Comparison of ENCODE assay signal across 11 cellular contexts in genomic region chr10:126101744-126102143, GRCh38.
DNase-seq lines count a peak whose midpoint lies in the region; ATAC-seq and FAIRE-seq lines count a peak whose summit lies in the region.
"Had no signal": no experiment of that assay in that cellular context is flagged by ENCODE, and none has a peak within 500 bp of the region (broad histone marks: within the 10 kb centered on the region; RNA-seq: fewer than 3 reads in every experiment).

No MANE protein-coding gene starts in this region.

- no peak for FAIRE-seq in HTR-8/SVneo (lab: Jason Lieb, UNC)

- ATAC-seq in GM18508 (IDR thresholded peaks at IDR 0.05; ENCODE audit: insufficient read depth, unreplicated experiment): peak; percentile 72
- peak; percentile 90 for ATAC-seq in GM21528 (IDR thresholded peaks at IDR 0.05; ENCODE audit: low FRiP score, unreplicated experiment)
- peak; percentile 81 for ATAC-seq in HG03457 (IDR thresholded peaks at IDR 0.05; ENCODE audit: unreplicated experiment)

- DNase-seq in germinal center (ENCODE audit: low spot score) (peak; percentile 49), HTR-8/SVneo (ENCODE audit: insufficient read length, low spot score) (no peak), mucosa of gallbladder (ENCODE audit: low spot score) (no peak), hippocampal formation (lab: John Stamatoyannopoulos, UW) (no peak)
- no peak for DNase-seq in activated CD4-positive, CD25-positive, alpha-beta regulatory T cell treated with anti-CD3 and anti-CD28 coated beads, Interleukin-2, amount 50 U/mL, for 72 hours
- DNase-seq: NCI-H524, T-helper 2 cell, trophoblast cell had no signal
